ENCODE assay signal across 8 cellular contexts in genomic region chr17:42980766-42981397, GRCh38. TPM values are rescaled to one million over a fixed set of nuclear protein-coding genes. Genes with fewer than 3 reads are reported as not detected.
DNase-seq lines count a peak whose midpoint lies in the region; ATAC-seq and TF ChIP-seq lines count a peak whose summit lies in the region.

No MANE protein-coding gene starts in this region.

- H2AFZ ChIP-seq in ACC112 (ENCODE audit: low read length, unreplicated experiment) = peak overlapping the region; percentile 86

- peaks cover 10% of the 10 kb centered on the region for H3K27me3 Mint-ChIP-seq in endothelial cell (ENCODE audit: unreplicated experiment)

- peaks cover 26% of the 10 kb centered on the region for H3K79me2 ChIP-seq in ACC112 (ENCODE audit: control insufficient read depth, insufficient read depth, low read length, unreplicated experiment)

- no peak for TF ChIP-seq CTCF in endothelial cell (IDR thresholded peaks at IDR 0.05; ENCODE audit: unreplicated experiment)

- H3K27ac ChIP-seq in ACC112 (ENCODE audit: low read depth, low read length) (peak overlapping the region; percentile 61), muscle layer of colon (ENCODE audit: low read depth, low read length) (peak overlapping the region; percentile 98)

- H3K9me3 Mint-ChIP-seq in endothelial cell (ENCODE audit: unreplicated experiment) = no peaks in the 10 kb centered on the region

- H3K9ac ChIP-seq in muscle layer of colon (ENCODE audit: low read length) = peak overlapping the region; percentile 21

- H3K4me1 Mint-ChIP-seq in endothelial cell (ENCODE audit: unreplicated experiment) = peaks cover 26% of the 10 kb centered on the region

- H3K4me1 ChIP-seq in ACC112 (ENCODE audit: control insufficient read depth, insufficient read depth, low read length, unreplicated experiment) (peaks cover 16% of the 10 kb centered on the region), muscle layer of colon (ENCODE audit: insufficient read depth, low read length) (peaks cover 29% of the 10 kb centered on the region)

- peak overlapping the region; percentile 95 for H3K4me3 Mint-ChIP-seq in endothelial cell (ENCODE audit: unreplicated experiment)

- ATAC-seq in GM18861 (IDR thresholded peaks at IDR 0.05; ENCODE audit: unreplicated experiment) = peak; percentile 34
- peak; percentile 42 for ATAC-seq in HG03196 (IDR thresholded peaks at IDR 0.05; ENCODE audit: unreplicated experiment)
- peak; percentile 89 for ATAC-seq in stimulated activated naive CD8-positive, alpha-beta T cell treated with anti-CD3 and anti-CD28 coated beads, Interleukin-15, Interleukin-2, amounts not matched to agents 100 U/mL and 50 U/mL, for 24 hours

- H3K27me3 ChIP-seq in ACC112 (ENCODE audit: insufficient read depth, low read length) (no peaks in the 10 kb centered on the region), muscle layer of colon (ENCODE audit: control insufficient read depth in 1 of 2, insufficient read depth in 2 of 2, low read length in 2 of 2) (no peaks in the 10 kb centered on the region)

- no peaks in the 10 kb centered on the region for H3K36me3 ChIP-seq in ACC112 (ENCODE audit: insufficient read depth, low read length)
- H3K36me3 ChIP-seq in muscle layer of colon (ENCODE audit: insufficient read depth, low read length) = peaks cover 5% of the 10 kb centered on the region

- H3K4me3 ChIP-seq in ACC112 (ENCODE audit: low read depth, low read length) (peak overlapping the region; percentile 100), muscle layer of colon (ENCODE audit: low read depth in 1 of 2, low read length in 2 of 2) (peak overlapping the region; percentile 85 to 88)

- no peaks in the 10 kb centered on the region for H3K9me3 ChIP-seq in muscle layer of colon (ENCODE audit: low read length)

- peak overlapping the region; percentile 85 for H3K27ac Mint-ChIP-seq in endothelial cell (ENCODE audit: unreplicated experiment)

- H3K36me3 Mint-ChIP-seq in endothelial cell (ENCODE audit: low read depth, unreplicated experiment) = peaks cover 11% of the 10 kb centered on the region

- DNase-seq in NOMO-1 treated with dmso at 0.1 percent for 144 hours (lab: John Stamatoyannopoulos, UW; ENCODE audit: unreplicated experiment) = peak; percentile 67
- DNase-seq in activated CD8-positive, alpha-beta memory T cell treated with anti-CD3 and anti-CD28 coated beads, Interleukin-2, amount 50 U/mL, for 4 hours = peak; percentile 54
- DNase-seq in endothelial cell (ENCODE audit: low spot score) = peak; percentile 40
- peak; percentile 77 for DNase-seq in stimulated activated naive CD8-positive, alpha-beta T cell treated with anti-CD3 and anti-CD28 coated beads, Interleukin-15, Interleukin-2, amounts not matched to agents 100 U/mL and 50 U/mL, for 24 hours

RNA-seq across cellular contexts. Expression of gene RUNDC1, which starts 0.5 kb away (rescaled TPM):
- total RNA-seq in endothelial cell (ENCODE audit: unreplicated experiment) = 12.2 TPM

RNA-seq across cellular contexts. Expression of gene PTGES3L, which starts 1.0 kb away (rescaled TPM):
- 1.5 TPM for total RNA-seq in endothelial cell (ENCODE audit: unreplicated experiment)

RNA-seq across cellular contexts. Expression of gene AARSD1, which starts 16.6 kb away (rescaled TPM):
- total RNA-seq in endothelial cell (ENCODE audit: unreplicated experiment) = 39.6 TPM

RNA-seq across cellular contexts. Expression of gene RPL27, which starts 17.3 kb away (rescaled TPM):
- 1,237 TPM for total RNA-seq in endothelial cell (ENCODE audit: unreplicated experiment)

RNA-seq across cellular contexts. Expression of gene IFI35, which starts 25.7 kb away (rescaled TPM):
- 4.2 TPM for total RNA-seq in endothelial cell (ENCODE audit: unreplicated experiment)

Comparison
In these comparisons a context has a peak if more than half of its experiments do, and no peak if none do; other contexts are left out.
1. Peak in every context shown above with its lines: DNase-seq, ATAC-seq, H3K4me3 ChIP-seq and H3K27ac ChIP-seq.
2. ATAC-seq: peak in every context shown above with its lines; median percentile 89 in stimulated activated naive CD8-positive, alpha-beta T cell treated with anti-CD3 and anti-CD28 coated beads, Interleukin-15, Interleukin-2, amounts not matched to agents 100 U/mL and 50 U/mL, for 24 hours; 42 in HG03196; 34 in GM18861.